Comparison of ENCODE assay signal across 8 cellular contexts in the genomic region with DNA sequence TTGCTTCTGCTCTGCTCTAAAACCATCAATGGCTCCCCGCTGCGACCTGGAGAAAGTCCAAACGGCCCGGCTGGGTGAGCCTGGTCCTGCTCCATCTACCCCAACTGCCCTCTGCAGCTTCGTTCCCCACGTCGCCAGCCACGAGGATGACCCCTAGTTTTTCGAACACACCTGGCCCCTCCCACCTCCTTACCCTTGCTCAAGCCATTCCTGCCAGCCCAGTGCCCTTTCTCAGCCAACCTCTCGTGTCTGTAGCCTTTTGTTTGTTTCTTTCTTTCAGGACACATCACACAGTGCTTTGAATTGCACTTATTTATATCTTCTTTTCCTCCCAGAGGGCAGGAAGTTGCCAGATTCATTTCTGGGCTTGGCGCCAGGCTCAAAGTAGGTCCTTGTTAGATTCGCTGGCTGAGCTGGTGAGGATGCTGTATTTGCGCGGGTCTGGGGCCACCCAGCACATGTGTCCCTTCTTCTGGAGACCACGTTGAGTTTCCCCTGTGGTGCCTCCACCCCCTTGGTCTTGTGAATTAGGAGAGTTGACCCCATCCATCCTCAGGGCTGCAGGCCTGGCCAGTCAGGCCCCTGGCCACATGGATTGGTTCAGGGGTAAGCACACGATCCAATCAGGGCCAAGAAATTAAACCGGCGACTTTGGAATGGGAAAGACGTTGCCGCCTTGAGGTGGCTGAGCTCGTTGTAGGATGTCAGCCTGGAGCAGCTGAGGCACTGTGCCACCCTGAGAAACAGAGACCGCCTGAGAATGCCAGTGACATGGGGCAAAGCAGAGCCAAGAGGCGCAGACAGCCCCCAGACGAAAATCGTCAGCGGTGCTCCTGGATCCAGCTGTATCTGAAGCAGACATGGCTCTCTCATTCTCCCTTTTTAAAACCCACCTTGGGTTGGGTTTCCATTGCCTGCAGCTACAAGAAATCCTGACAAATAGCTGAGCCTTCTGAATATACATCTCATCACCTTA.
DNase-seq lines count a peak whose midpoint lies in the region; ATAC-seq lines count a peak whose summit lies in the region.

No MANE protein-coding gene starts in this region.

- H3K4me1 Mint-ChIP-seq in stimulated activated naive CD8-positive, alpha-beta T cell treated with anti-CD3 and anti-CD28 coated beads, Interleukin-15, amount 100 ng/mL, for 72 hours = peaks cover 52% of the 10 kb centered on the region

- H3K9me3 ChIP-seq in SK-N-MC (ENCODE audit: low read depth, low read length) = no peaks in the 10 kb centered on the region

- DNase-seq in stimulated activated naive CD8-positive, alpha-beta T cell treated with anti-CD3 and anti-CD28 coated beads, Interleukin-15, amount 100 ng/mL, for 72 hours = no peak
- DNase-seq in stimulated activated naive CD8-positive, alpha-beta T cell treated with anti-CD3 and anti-CD28 coated beads, Interleukin-15, Interleukin-2, amounts not matched to agents 100 U/mL and 50 U/mL, for 24 hours = no peak
- DNase-seq in SK-N-MC (ENCODE audit: low read depth, low spot score) = peak; percentile 86
- DNase-seq in fibroblast of gingiva (ENCODE audit: low read depth) = peak; percentile 93
- peak in 40 of 56 donors; percentile 10 to 83 (median 42) for DNase-seq in nucleus accumbens (lab: John Stamatoyannopoulos, UW)

- H3K9ac ChIP-seq in SK-N-MC (ENCODE audit: insufficient read length) = no peak overlapping the region

- peaks cover 39% of the 10 kb centered on the region for H3K27me3 Mint-ChIP-seq in stimulated activated naive CD8-positive, alpha-beta T cell treated with anti-CD3 and anti-CD28 coated beads, Interleukin-15, amount 100 ng/mL, for 72 hours

- no peak for ATAC-seq in stimulated activated naive CD8-positive, alpha-beta T cell treated with anti-CD3 and anti-CD28 coated beads, Interleukin-15, amount 100 ng/mL, for 72 hours
- ATAC-seq in stimulated activated naive CD8-positive, alpha-beta T cell treated with anti-CD3 and anti-CD28 coated beads, Interleukin-15, Interleukin-2, amounts not matched to agents 100 U/mL and 50 U/mL, for 24 hours = no peak
- ATAC-seq in esophagus mucosa = no peak
- no peak for ATAC-seq in GM18520 (IDR thresholded peaks at IDR 0.05; ENCODE audit: unreplicated experiment)
- ATAC-seq in GM21381 (IDR thresholded peaks at IDR 0.05; ENCODE audit: unreplicated experiment) = no peak

- no peaks in the 10 kb centered on the region for H3K9me3 Mint-ChIP-seq in stimulated activated naive CD8-positive, alpha-beta T cell treated with anti-CD3 and anti-CD28 coated beads, Interleukin-15, amount 100 ng/mL, for 72 hours

- peak overlapping the region; percentile 13 to 84 for H3K27ac Mint-ChIP-seq in stimulated activated naive CD8-positive, alpha-beta T cell treated with anti-CD3 and anti-CD28 coated beads, Interleukin-15, amount 100 ng/mL, for 72 hours

- H3K4me3 Mint-ChIP-seq in stimulated activated naive CD8-positive, alpha-beta T cell treated with anti-CD3 and anti-CD28 coated beads, Interleukin-15, amount 100 ng/mL, for 72 hours = no peak overlapping the region

- H3K27ac ChIP-seq in SK-N-MC = peak overlapping the region; percentile 39; the same call in 1 of the 2 replicates

- H3K4me3 ChIP-seq in SK-N-MC = no peak overlapping the region

- H3K36me3 ChIP-seq in SK-N-MC (ENCODE audit: insufficient read depth, low read length) = no peaks in the 10 kb centered on the region

Comparison
In these comparisons a context has a peak if more than half of its experiments do, and no peak if none do; other contexts are left out.
1. DNase-seq: peak in SK-N-MC (single experiment), fibroblast of gingiva (single experiment) and nucleus accumbens (40 of 56); none in stimulated activated naive CD8-positive, alpha-beta T cell treated with anti-CD3 and anti-CD28 coated beads, Interleukin-15, amount 100 ng/mL, for 72 hours (0 of 2) and stimulated activated naive CD8-positive, alpha-beta T cell treated with anti-CD3 and anti-CD28 coated beads, Interleukin-15, Interleukin-2, amounts not matched to agents 100 U/mL and 50 U/mL, for 24 hours (single experiment).